15 cellular contexts compared by ENCODE assay signal in genomic region chr13:32309312-32309711, GRCh38. TPM values are rescaled to one million over a fixed set of nuclear protein-coding genes. Genes with fewer than 3 reads are reported as not detected.
DNase-seq lines count a peak whose midpoint lies in the region; ATAC-seq and TF ChIP-seq lines count a peak whose summit lies in the region.
"Had no signal": no experiment of that assay in that cellular context is flagged by ENCODE, and none has a peak within 500 bp of the region (broad histone marks: within the 10 kb centered on the region; RNA-seq: fewer than 3 reads in every experiment).

No MANE protein-coding gene starts in this region.

- no peaks in the 10 kb centered on the region for H3K79me2 ChIP-seq in OCI-LY3 (ENCODE audit: low read length)

- H2AFZ ChIP-seq in OCI-LY3 (ENCODE audit: low read depth, low read length): peak overlapping the region; percentile 93

- no peaks in the 10 kb centered on the region for H3K9me3 ChIP-seq in OCI-LY3 (ENCODE audit: insufficient read depth, low read length)
- no peaks in the 10 kb centered on the region for H3K9me3 ChIP-seq in thoracic aorta
- H3K9me3 ChIP-seq in mucosa of descending colon: no peaks in the 10 kb centered on the region
- H3K9me3 ChIP-seq: tibial nerve had no signal

- H3K4me1 ChIP-seq in OCI-LY3 (ENCODE audit: low read length) (peaks cover 16% of the 10 kb centered on the region), thoracic aorta (ENCODE audit: control insufficient read depth in 1 of 2, low read depth in 2 of 2) (peaks cover 4 to 10% of the 10 kb centered on the region in 2 donors), mucosa of descending colon (ENCODE audit: low read depth) (no peaks in the 10 kb centered on the region)

- peak overlapping the region; percentile 74 for H3K4me3 ChIP-seq in OCI-LY3 (ENCODE audit: low read length)
- peak overlapping the region; percentile 65 for H3K4me3 ChIP-seq in thoracic aorta
- H3K4me3 ChIP-seq in mucosa of descending colon: no peak overlapping the region

- no peaks in the 10 kb centered on the region for H3K36me3 Mint-ChIP-seq in activated CD4-positive, alpha-beta T cell treated with anti-CD3 and anti-CD28 coated beads, Interleukin-2, amount 10 ng/mL, durations not matched to agents 24 days and 14 days (ENCODE audit: low read depth)
- no peaks in the 10 kb centered on the region for H3K36me3 Mint-ChIP-seq in immature natural killer cell

- no peaks in the 10 kb centered on the region for H3K36me3 ChIP-seq in OCI-LY3 (replicated peaks; ENCODE audit: low read depth, low read length)
- no peaks in the 10 kb centered on the region for H3K36me3 ChIP-seq in thoracic aorta
- no peaks in the 10 kb centered on the region for H3K36me3 ChIP-seq in mucosa of descending colon (ENCODE audit: low read depth)
- H3K36me3 ChIP-seq: tibial nerve had no signal

- intact Hi-C loops in activated CD4-positive, alpha-beta T cell treated with anti-CD3 and anti-CD28 coated beads, Interleukin-2, amount 10 ng/mL, durations not matched to agents 24 days and 14 days (cut with micrococcal nuclease): no loop called here
- intact Hi-C loops in mucosa of descending colon (cut with DNase I, micrococcal nuclease): no loop called here

- ATAC-seq in thoracic aorta (ENCODE audit: insufficient number of reproducible peaks, low FRiP score, low read depth): no peak
- no peak for ATAC-seq in mucosa of descending colon
- no peak for ATAC-seq in GM21717 (IDR thresholded peaks at IDR 0.05; ENCODE audit: unreplicated experiment)

- no peak overlapping the region for H3K27ac ChIP-seq in OCI-LY3 (ENCODE audit: low read length)
- H3K27ac ChIP-seq in thoracic aorta: peak overlapping the region; percentile 50 to 57

- H4K20me1 ChIP-seq in OCI-LY3 (ENCODE audit: insufficient read depth, low read length): no peaks in the 10 kb centered on the region

- H3K9ac ChIP-seq in OCI-LY3 (ENCODE audit: low read length): peak overlapping the region; percentile 42; the same call in 1 of the 2 replicates

- H3K27me3 ChIP-seq in OCI-LY3 (ENCODE audit: low read depth, low read length): no peaks in the 10 kb centered on the region
- H3K27me3 ChIP-seq in thoracic aorta (replicated peaks; ENCODE audit: insufficient read depth): no peaks in the 10 kb centered on the region
- H3K27me3 ChIP-seq: tibial nerve had no signal

- DNase-seq in activated CD4-positive, alpha-beta T cell treated with anti-CD3 and anti-CD28 coated beads, Interleukin-2, amount 10 ng/mL, durations not matched to agents 24 days and 14 days: no peak
- DNase-seq in activated CD4-positive, alpha-beta T cell treated with anti-CD3 and anti-CD28 coated beads, Interleukin-2, amount 50 U/mL, for 48 hours: no peak
- no peak for DNase-seq in immature natural killer cell
- no peak for DNase-seq in thoracic aorta (ENCODE audit: low spot score)
- DNase-seq in mucosa of descending colon: no peak
- DNase-seq in stimulated activated naive CD4-positive, alpha-beta T cell (lab: John Stamatoyannopoulos, UW): no peak
- DNase-seq: DMS 273 treated with DMSO at 0.1 percent for 48 hours; effector memory CD4-positive, alpha-beta T cell; stimulated activated CD4-positive, alpha-beta T cell treated with anti-CD3 and anti-CD28 coated beads, Interleukin-12 subunit alpha, Interleukin-12 subunit beta, amount 100 ng/mL, for 4 hours had no signal

- peak overlapping the region; percentile 92 for H3K4me2 ChIP-seq in OCI-LY3 (ENCODE audit: low read length)

- no peak overlapping the region for H3K27ac Mint-ChIP-seq in activated CD4-positive, alpha-beta T cell treated with anti-CD3 and anti-CD28 coated beads, Interleukin-2, amount 10 ng/mL, durations not matched to agents 24 days and 14 days
- H3K27ac Mint-ChIP-seq in immature natural killer cell: no peak overlapping the region
- H3K27ac Mint-ChIP-seq: activated T-helper 1 cell treated with anti-CD3 and anti-CD28 coated beads, Interleukin-12 subunit alpha, Interleukin-12 subunit beta, Interleukin-2, Interleukin-4 antibody, amounts not matched to agents 30 ng/mL and 10 ng/mL and 1 ng/mL, durations not matched to agents 14 hours and 24 hours and 36 hours had no signal

- peaks cover 15% of the 10 kb centered on the region for H3K4me1 Mint-ChIP-seq in activated CD4-positive, alpha-beta T cell treated with anti-CD3 and anti-CD28 coated beads, Interleukin-2, amount 10 ng/mL, durations not matched to agents 24 days and 14 days
- H3K4me1 Mint-ChIP-seq in immature natural killer cell: peaks cover 10 to 17% of the 10 kb centered on the region in 2 donors

- H3K27me3 Mint-ChIP-seq in activated CD4-positive, alpha-beta T cell treated with anti-CD3 and anti-CD28 coated beads, Interleukin-2, amount 10 ng/mL, durations not matched to agents 24 days and 14 days: peaks cover 3% of the 10 kb centered on the region
- peaks cover 0 to 8% (median 3%) of the 10 kb centered on the region in 3 donors for H3K27me3 Mint-ChIP-seq in immature natural killer cell (ENCODE audit: low read depth in 3 of 3)

- peak overlapping the region; percentile 9 for H3K4me3 Mint-ChIP-seq in activated CD4-positive, alpha-beta T cell treated with anti-CD3 and anti-CD28 coated beads, Interleukin-2, amount 10 ng/mL, durations not matched to agents 24 days and 14 days
- peak overlapping the region; percentile 5 to 55 (median 43) for H3K4me3 Mint-ChIP-seq in immature natural killer cell
- H3K4me3 Mint-ChIP-seq: activated T-helper 1 cell treated with anti-CD3 and anti-CD28 coated beads, Interleukin-12 subunit alpha, Interleukin-12 subunit beta, Interleukin-2, Interleukin-4 antibody, amounts not matched to agents 30 ng/mL and 10 ng/mL and 1 ng/mL, durations not matched to agents 14 hours and 24 hours and 36 hours had no signal

- TF ChIP-seq CTCF in OCI-LY3 (IDR thresholded peaks at IDR 0.05; ENCODE audit: low read depth, low read length): no peak
- no peak for TF ChIP-seq CTCF in thoracic aorta (IDR thresholded peaks at IDR 0.05)
- no peak for TF ChIP-seq CTCF in mucosa of descending colon (IDR thresholded peaks at IDR 0.05)

- H3K9me3 Mint-ChIP-seq in activated CD4-positive, alpha-beta T cell treated with anti-CD3 and anti-CD28 coated beads, Interleukin-2, amount 10 ng/mL, durations not matched to agents 24 days and 14 days: peaks cover 4% of the 10 kb centered on the region
- no peaks in the 10 kb centered on the region for H3K9me3 Mint-ChIP-seq in immature natural killer cell
- H3K9me3 Mint-ChIP-seq: activated T-helper 1 cell treated with anti-CD3 and anti-CD28 coated beads, Interleukin-12 subunit alpha, Interleukin-12 subunit beta, Interleukin-2, Interleukin-4 antibody, amounts not matched to agents 30 ng/mL and 10 ng/mL and 1 ng/mL, durations not matched to agents 14 hours and 24 hours and 36 hours had no signal

RNA-seq across cellular contexts. Expression of gene ZAR1L, which starts 5.9 kb away (rescaled TPM):
- total RNA-seq in activated CD4-positive, alpha-beta T cell treated with anti-CD3 and anti-CD28 coated beads, Interleukin-2, amount 10 ng/mL, durations not matched to agents 24 days and 14 days: 0.19 TPM in 1 of 2 replicates, not detected in the other
- polyA plus RNA-seq in immature natural killer cell: not detected
- total RNA-seq in thoracic aorta: not detected
- not detected for total RNA-seq in mucosa of descending colon
- total RNA-seq: activated T-helper 1 cell treated with anti-CD3 and anti-CD28 coated beads, Interleukin-12 subunit alpha, Interleukin-12 subunit beta, Interleukin-2, Interleukin-4 antibody, amounts not matched to agents 30 ng/mL and 10 ng/mL and 1 ng/mL, durations not matched to agents 14 hours and 24 hours and 36 hours; glomerular endothelial cell; kidney epithelial cell had no signal

RNA-seq across cellular contexts. Expression of gene BRCA2, which starts 6.0 kb away (rescaled TPM):
- total RNA-seq in activated CD4-positive, alpha-beta T cell treated with anti-CD3 and anti-CD28 coated beads, Interleukin-2, amount 10 ng/mL, durations not matched to agents 24 days and 14 days: 23.1 and 24.7 TPM in 2 replicates
- 1 to 10 TPM in 2 of 3 donors, not detected in 1; 1.0 to 2.5 TPM for polyA plus RNA-seq in immature natural killer cell
- total RNA-seq in thoracic aorta: 1 to 10 TPM; 1.5 to 4.6 TPM
- 1 to 10 TPM; 1.8 to 4.8 (median 2.5) TPM for total RNA-seq in mucosa of descending colon
